ENCODE assay signal across 8 cellular contexts in genomic region chr17:409848-410673, GRCh38. TPM values are rescaled to one million over a fixed set of nuclear protein-coding genes. Genes with fewer than 3 reads are reported as not detected.
A peak's percentile ranks its signal among the peaks of the same experiment; 100 is the strongest.
DNase-seq lines count a peak whose midpoint lies in the region; ATAC-seq and TF ChIP-seq lines count a peak whose summit lies in the region.

No MANE protein-coding gene starts in this region.

- peak; percentile 77 for ATAC-seq in GM21786 (IDR thresholded peaks at IDR 0.05; ENCODE audit: unreplicated experiment)

- 0 to 7% methylated on average over 16 to 24 of the region's 87 CpGs for WGBS in esophagus squamous epithelium, 2 donors

- TF ChIP-seq POLR2A in Peyer's patch (IDR thresholded peaks at IDR 0.05): peak in 1 of 2 donors; percentile 49
- peak in 2 of 4 donors; percentile 21 to 56 for TF ChIP-seq POLR2A in esophagus squamous epithelium (IDR thresholded peaks at IDR 0.05)

- peak overlapping the region; percentile 67 to 89 (median 79) for H3K4me3 ChIP-seq in Peyer's patch
- H3K4me3 ChIP-seq in esophagus squamous epithelium: peak overlapping the region; percentile 63 to 92 (median 86)
- peak overlapping the region; percentile 76 to 83 for H3K4me3 ChIP-seq in muscle layer of duodenum (ENCODE audit: low read depth in 1 of 2, low read length in 2 of 2)

- H3K9me3 ChIP-seq in KOPT-K1 (ENCODE audit: insufficient read depth, low read length, poor library complexity, severe bottlenecking) (no peaks in the 10 kb centered on the region), Peyer's patch (no peaks in the 10 kb centered on the region), esophagus squamous epithelium (no peaks in the 10 kb centered on the region), muscle layer of duodenum (ENCODE audit: control insufficient read depth in 1 of 2, low read length in 2 of 2) (no peaks in the 10 kb centered on the region)

- peaks cover 14% of the 10 kb centered on the region; the same call in 1 of the 2 replicates for H3K36me3 ChIP-seq in KOPT-K1 (ENCODE audit: insufficient read depth, low read length)
- H3K36me3 ChIP-seq in Peyer's patch: no peaks in the 10 kb centered on the region
- peaks cover 0 to 19% (median 0%) of the 10 kb centered on the region in 3 donors for H3K36me3 ChIP-seq in esophagus squamous epithelium
- peaks cover 0 to 8% of the 10 kb centered on the region in 2 donors for H3K36me3 ChIP-seq in muscle layer of duodenum (ENCODE audit: control insufficient read depth in 1 of 2, insufficient read depth in 2 of 2, low read length in 2 of 2)

- peak; percentile 86 for DNase-seq in DMS79 treated with DMSO at 0.1 percent for 48 hours (lab: John Stamatoyannopoulos, UW)
- peak; percentile 99 to 100 (median 100) for DNase-seq in Peyer's patch
- DNase-seq in activated T-helper 1 cell treated with Interleukin-2 at 50 U/mL for 16 hours (ENCODE audit: low read depth): peak; percentile 99
- peak; percentile 92 for DNase-seq in esophagus squamous epithelium (lab: John Stamatoyannopoulos, UW)
- DNase-seq in stimulated activated CD8-positive, alpha-beta memory T cell treated with anti-CD3 and anti-CD28 coated beads, Interleukin-7, amount 100 ng/mL, for 24 hours (ENCODE audit: low read depth): peak; percentile 97

- peaks cover 4 to 19% (median 6%) of the 10 kb centered on the region in 4 donors for H3K4me1 ChIP-seq in Peyer's patch
- peaks cover 6 to 33% (median 19%) of the 10 kb centered on the region in 3 donors for H3K4me1 ChIP-seq in esophagus squamous epithelium
- peaks cover 0 to 20% of the 10 kb centered on the region in 2 donors for H3K4me1 ChIP-seq in muscle layer of duodenum (ENCODE audit: control insufficient read depth in 1 of 2, insufficient read depth in 2 of 2, low read length in 2 of 2)

- H3K27ac ChIP-seq in KOPT-K1 (ENCODE audit: low read depth, low read length, poor library complexity, severe bottlenecking) (peak overlapping the region; percentile 87), Peyer's patch (peak overlapping the region; percentile 56 to 74 (median 67)), esophagus squamous epithelium (peak overlapping the region; percentile 68 to 87 (median 78)), muscle layer of duodenum (ENCODE audit: low read length) (peak overlapping the region; percentile 56)

- intact Hi-C loops in esophagus squamous epithelium (cut with DNase I): no loop called here

- TF ChIP-seq CTCF in Peyer's patch (IDR thresholded peaks at IDR 0.05) (no peak), esophagus squamous epithelium (IDR thresholded peaks at IDR 0.05) (peak in 1 of 6 experiments; percentile 59)

- H3K27me3 ChIP-seq in Peyer's patch (no peaks in the 10 kb centered on the region), esophagus squamous epithelium (no peaks in the 10 kb centered on the region), muscle layer of duodenum (ENCODE audit: low read depth, low read length) (no peaks in the 10 kb centered on the region)

RNA-seq across cellular contexts. Expression of gene RFLNB, which starts 35.7 kb away (rescaled TPM):
- total RNA-seq in Peyer's patch (10 to 100 TPM in 1 of 4 donors, 1 to 10 TPM in 3; 3.6 to 19.8 (median 6.2) TPM), esophagus squamous epithelium (1 to 10 TPM in 3 of 4 donors, under 1 TPM in 1; 0.72 to 9.0 (median 3.3) TPM)

RNA-seq across cellular contexts. Expression of gene RPH3AL, which starts 57.5 kb away (rescaled TPM):
- total RNA-seq in Peyer's patch: 10 to 100 TPM; 31.4 to 92.4 (median 48.6) TPM
- total RNA-seq in esophagus squamous epithelium: 10 to 100 TPM in 1 of 4 donors, 1 to 10 TPM in 3; 5.2 to 18.3 (median 7.5) TPM

Comparison
In these comparisons a context has a peak if more than half of its experiments do, and no peak if none do; other contexts are left out.
1. Peak in every context shown above with its lines: DNase-seq, ATAC-seq, H3K4me3 ChIP-seq and H3K27ac ChIP-seq.